In the genomic region with DNA sequence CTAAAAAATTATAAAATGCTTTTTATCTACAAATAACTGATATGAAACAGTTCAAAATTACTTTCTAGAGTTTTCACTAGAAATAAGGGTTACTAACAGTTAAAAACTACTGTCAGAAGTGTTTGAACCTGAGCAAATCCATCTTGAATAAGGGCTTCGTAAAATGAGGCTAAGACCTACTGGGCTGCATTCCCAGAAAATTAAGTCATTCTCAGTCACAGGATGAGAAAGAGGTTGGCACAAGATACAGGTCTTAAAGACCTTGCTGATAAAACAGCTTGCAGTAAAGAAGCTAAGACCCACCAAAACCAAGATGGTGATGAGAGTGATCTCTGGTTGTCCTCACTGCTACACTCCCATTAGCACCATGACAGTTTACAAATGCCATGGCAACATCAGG, we compare ENCODE assay signal across 21 cellular contexts.
DNase-seq lines count a peak whose midpoint lies in the region; ATAC-seq, FAIRE-seq and TF ChIP-seq lines count a peak whose summit lies in the region.
"Had no signal": no experiment of that assay in that cellular context is flagged by ENCODE, and none has a peak within 500 bp of the region (broad histone marks: within the 10 kb centered on the region; RNA-seq: fewer than 3 reads in every experiment).

No MANE protein-coding gene starts in this region.

- no peaks in the 10 kb centered on the region for H3K79me2 ChIP-seq in astrocyte (ENCODE audit: insufficient read depth, low read length)
- H3K79me2 ChIP-seq in mesendoderm (ENCODE audit: control insufficient read depth, insufficient read depth, low read length), result no peaks in the 10 kb centered on the region
- H3K79me2 ChIP-seq in Karpas-422 (ENCODE audit: low read length), result no peaks in the 10 kb centered on the region

- no peak overlapping the region for H3K27ac Mint-ChIP-seq in astrocyte (ENCODE audit: unreplicated experiment)
- H3K27ac Mint-ChIP-seq: CD8-positive, alpha-beta T cell; HFFc6 had no signal

- H3K4ac ChIP-seq in mesendoderm (ENCODE audit: low read depth, low read length), result no peak overlapping the region

- no peak overlapping the region for H4K8ac ChIP-seq in mesendoderm (ENCODE audit: low read depth, low read length)

- H3K36me3 ChIP-seq in astrocyte (ENCODE audit: insufficient read depth, low read length) (no peaks in the 10 kb centered on the region), mesendoderm (ENCODE audit: control insufficient read depth, insufficient read depth, low read length) (no peaks in the 10 kb centered on the region), Karpas-422 (ENCODE audit: insufficient read depth, low read length) (no peaks in the 10 kb centered on the region)
- H3K36me3 ChIP-seq in effector memory CD4-positive, alpha-beta T cell (ENCODE audit: control insufficient read depth, insufficient read depth, low read length), result no peaks in the 10 kb centered on the region
- H3K36me3 ChIP-seq: BLaER1 treated with 17β-estradiol and CSF1 and Interleukin-3, amounts not matched to agents 10 nM and 100 nM; SJSA1 had no signal

- H2BK5ac ChIP-seq in mesendoderm (ENCODE audit: low read length), result no peak overlapping the region

- H3K9ac ChIP-seq in astrocyte (ENCODE audit: low read length) (no peak overlapping the region), mesendoderm (ENCODE audit: low read length) (no peak overlapping the region), Karpas-422 (ENCODE audit: low read length) (no peak overlapping the region)
- H3K9ac ChIP-seq: BLaER1 treated with 17β-estradiol and CSF1 and Interleukin-3, amounts not matched to agents 10 nM and 100 nM had no signal

- TF ChIP-seq CTCF in LNCaP clone FGC (IDR thresholded peaks at IDR 0.05; ENCODE audit: control insufficient read depth, extremely low read depth, insufficient read depth) (no peak), astrocyte (IDR thresholded peaks at IDR 0.05; ENCODE audit: insufficient read depth, low read depth, low read length) (no peak)

- H3K27me3 Mint-ChIP-seq in astrocyte (ENCODE audit: low read depth, unreplicated experiment), result no peaks in the 10 kb centered on the region

- H3K27me3 ChIP-seq in astrocyte (ENCODE audit: insufficient read depth, low read length) (no peaks in the 10 kb centered on the region), mesendoderm (ENCODE audit: insufficient read depth, low read length, poor library complexity) (no peaks in the 10 kb centered on the region), Karpas-422 (ENCODE audit: low read length) (no peaks in the 10 kb centered on the region)
- H3K27me3 ChIP-seq in effector memory CD4-positive, alpha-beta T cell (replicated peaks; ENCODE audit: control insufficient read depth, insufficient read depth, low read length, poor library complexity, severe bottlenecking), result no peaks in the 10 kb centered on the region
- H3K27me3 ChIP-seq: BLaER1 treated with 17β-estradiol and CSF1 and Interleukin-3, amounts not matched to agents 10 nM and 100 nM; SJSA1 had no signal

- no peak overlapping the region for H2BK120ac ChIP-seq in mesendoderm (ENCODE audit: low read depth, low read length)

- H2AFZ ChIP-seq in astrocyte (ENCODE audit: low read depth, low read length) (no peak overlapping the region), Karpas-422 (ENCODE audit: low read length) (no peak overlapping the region)

- H3K4me2 ChIP-seq in astrocyte (ENCODE audit: low read length) (no peak overlapping the region), mesendoderm (ENCODE audit: low read length) (no peak overlapping the region), Karpas-422 (ENCODE audit: low read depth, low read length, poor library complexity, severe bottlenecking) (no peak overlapping the region)
- H3K4me2 ChIP-seq: BLaER1 treated with 17β-estradiol and CSF1 and Interleukin-3, amounts not matched to agents 10 nM and 100 nM had no signal

- no peaks in the 10 kb centered on the region for H3K79me1 ChIP-seq in mesendoderm (ENCODE audit: low read length)

- no peaks in the 10 kb centered on the region for H3K9me2 ChIP-seq in Karpas-422 (replicated peaks; ENCODE audit: insufficient read depth, low read length)

- H4K20me1 ChIP-seq in astrocyte (ENCODE audit: insufficient read depth, low read length) (no peaks in the 10 kb centered on the region), Karpas-422 (ENCODE audit: insufficient read depth, low read depth, low read length) (no peaks in the 10 kb centered on the region)
- H4K20me1 ChIP-seq: BLaER1 treated with 17β-estradiol and CSF1 and Interleukin-3, amounts not matched to agents 10 nM and 100 nM had no signal

- FAIRE-seq in astrocyte (lab: Jason Lieb, UNC), result no peak
- FAIRE-seq: GM12891, H54 had no signal

- H3K4me1 Mint-ChIP-seq in astrocyte (ENCODE audit: low read depth, unreplicated experiment), result no peaks in the 10 kb centered on the region

- no peak overlapping the region for H4K5ac ChIP-seq in mesendoderm (ENCODE audit: low read length)

- H3K18ac ChIP-seq in mesendoderm (ENCODE audit: low read length), result no peak overlapping the region

- H3K36me3 Mint-ChIP-seq in astrocyte (ENCODE audit: low read depth, unreplicated experiment), result no peaks in the 10 kb centered on the region
- H3K36me3 Mint-ChIP-seq: CD8-positive, alpha-beta T cell had no signal

- no CpG with 5 or more reads among the region's 1 CpG for WGBS in mesendoderm (ENCODE audit: extremely low coverage, insufficient coverage, low lambda C conversion rate)

- H3K4me3 Mint-ChIP-seq in astrocyte (ENCODE audit: unreplicated experiment), result no peak overlapping the region
- H3K4me3 Mint-ChIP-seq: CD8-positive, alpha-beta T cell; HFFc6 had no signal

- no peak overlapping the region for H3K23ac ChIP-seq in mesendoderm (ENCODE audit: low read length)

- H3K4me3 ChIP-seq in LNCaP clone FGC (ENCODE audit: low read depth, low read length) (no peak overlapping the region), astrocyte (ENCODE audit: insufficient read depth, low read depth, low read length) (no peak overlapping the region), mesendoderm (ENCODE audit: low read length) (no peak overlapping the region), Karpas-422 (ENCODE audit: low read length) (no peak overlapping the region)
- H3K4me3 ChIP-seq in effector memory CD4-positive, alpha-beta T cell (ENCODE audit: insufficient read depth, low read depth, low read length, poor library complexity, severe bottlenecking), result no peak overlapping the region
- H3K4me3 ChIP-seq: BLaER1 treated with 17β-estradiol and CSF1 and Interleukin-3, amounts not matched to agents 10 nM and 100 nM; SJSA1 had no signal

- H3K9me3 ChIP-seq in astrocyte (ENCODE audit: insufficient read depth, low read depth, low read length), result no peaks in the 10 kb centered on the region
- H3K9me3 ChIP-seq in Karpas-422 (ENCODE audit: low read length), result no peaks in the 10 kb centered on the region
- no peaks in the 10 kb centered on the region for H3K9me3 ChIP-seq in effector memory CD4-positive, alpha-beta T cell (ENCODE audit: control insufficient read depth, low read length)
- H3K9me3 ChIP-seq: SJSA1 had no signal

- H3K27ac ChIP-seq in astrocyte (ENCODE audit: low read depth, low read length), result no peak overlapping the region
- H3K27ac ChIP-seq in mesendoderm (ENCODE audit: low read depth, low read length), result no peak overlapping the region
- no peak overlapping the region for H3K27ac ChIP-seq in Karpas-422 (ENCODE audit: low read length)
- no peak overlapping the region for H3K27ac ChIP-seq in effector memory CD4-positive, alpha-beta T cell (ENCODE audit: insufficient read depth, low read length, poor library complexity, severe bottlenecking)
- H3K27ac ChIP-seq: BLaER1 treated with 17β-estradiol and CSF1 and Interleukin-3, amounts not matched to agents 10 nM and 100 nM; HL-60; SJSA1 had no signal

- DNase-seq in LNCaP clone FGC (ENCODE audit: low read depth) (peak; percentile 63), astrocyte (ENCODE audit: low read depth) (peak; percentile 6), mesendoderm (peak; percentile 47), Karpas-422 (no peak)
- no peak for DNase-seq in effector memory CD4-positive, alpha-beta T cell
- DNase-seq: Calu3; CD8-positive, alpha-beta T cell; EL; HFFc6; NCI-H1105; NCI-H2081; NCI-H2171 treated with DMSO at 0.1 percent for 48 hours; NCI-H748 treated with DMSO at 0.1 percent for 48 hours; NK-92 treated with Interleukin-12 subunit alpha and Interleukin-12 subunit beta, amount 100 ng/mL, for 24 hours had no signal

- no peak overlapping the region for H2AK5ac ChIP-seq in mesendoderm (ENCODE audit: low read length)

- no peak overlapping the region for H3K56ac ChIP-seq in mesendoderm (ENCODE audit: low read length)

- H3K9me3 Mint-ChIP-seq in astrocyte (ENCODE audit: unreplicated experiment), result peaks cover 2% of the 10 kb centered on the region

- H3K4me1 ChIP-seq in astrocyte (ENCODE audit: insufficient read depth, low read length), result no peaks in the 10 kb centered on the region
- H3K4me1 ChIP-seq in mesendoderm (ENCODE audit: control insufficient read depth, low read depth, low read length), result peaks cover 2% of the 10 kb centered on the region
- H3K4me1 ChIP-seq in Karpas-422 (ENCODE audit: low read length), result no peaks in the 10 kb centered on the region
- no peaks in the 10 kb centered on the region for H3K4me1 ChIP-seq in effector memory CD4-positive, alpha-beta T cell (ENCODE audit: control insufficient read depth, insufficient read depth, low read length, poor library complexity, severe bottlenecking)
- H3K4me1 ChIP-seq: BLaER1 treated with 17β-estradiol and CSF1 and Interleukin-3, amounts not matched to agents 10 nM and 100 nM; SJSA1 had no signal

- peak; percentile 37 for ATAC-seq in esophagus mucosa
- ATAC-seq in HG03039 (IDR thresholded peaks at IDR 0.05; ENCODE audit: unreplicated experiment), result no peak
- ATAC-seq: CD8-positive, alpha-beta T cell had no signal

- H2BK15ac ChIP-seq in mesendoderm (replicated peaks; ENCODE audit: low read depth), result no peak overlapping the region

Comparison
In these comparisons a context has a peak if more than half of its experiments do, and no peak if none do; other contexts are left out.
1. DNase-seq: peak in LNCaP clone FGC (single experiment), astrocyte (single experiment) and mesendoderm (single experiment); none in Karpas-422 (single experiment) and effector memory CD4-positive, alpha-beta T cell (0 of 3).